27 cellular contexts compared by ENCODE assay signal in genomic region chr12:126726481-126727217, GRCh38.
A peak's percentile ranks its signal among the peaks of the same experiment; 100 is the strongest.
DNase-seq lines count a peak whose midpoint lies in the region; TF ChIP-seq lines count a peak whose summit lies in the region.
"Had no signal": no experiment of that assay in that cellular context is flagged by ENCODE, and none has a peak within 500 bp of the region (broad histone marks: within the 10 kb centered on the region; RNA-seq: fewer than 3 reads in every experiment).

No MANE protein-coding gene starts in this region.

- no peaks in the 10 kb centered on the region for H3K9me3 ChIP-seq in HUES64 (ENCODE audit: insufficient read depth, low read depth, low read length)
- peaks cover 5% of the 10 kb centered on the region for H3K9me3 ChIP-seq in iPS-18c (ENCODE audit: control insufficient read depth, insufficient read depth, low read length)
- H3K9me3 ChIP-seq: neutrophil, sigmoid colon, tibial nerve had no signal

- intact Hi-C loops in dorsolateral prefrontal cortex (cut with DNase I), result no loop called here

- DNase-seq in dorsolateral prefrontal cortex (no peak), retina (peak; percentile 61), DMS 273 (lab: John Stamatoyannopoulos, UW; ENCODE audit: unreplicated experiment) (no peak), HuH-7.5 (ENCODE audit: low spot score) (no peak)
- DNase-seq in activated CD8-positive, alpha-beta memory T cell treated with anti-CD3 and anti-CD28 coated beads, Interleukin-2, amount 50 U/mL, for 4 hours, result no peak
- DNase-seq: activated CD4-positive, alpha-beta T cell treated with anti-CD3 and anti-CD28 coated beads for 36 hours; activated CD8-positive, alpha-beta memory T cell treated with anti-CD3 and anti-CD28 coated beads for 24 hours; activated naive CD4-positive, alpha-beta T cell; activated T-cell treated with anti-CD3 and anti-CD28 coated beads, Interleukin-2, amount 50 U/mL, for 24 hours; amniotic stem cell; CD4-positive, CD25-positive, alpha-beta regulatory T cell; DMS53; GDM1; head of caudate nucleus; NCI-H1436 treated with DMSO at 0.1 percent for 48 hours; NCI-H510A treated with DMSO at 0.1 percent for 48 hours; NK-92 treated with Interleukin-12 subunit alpha and Interleukin-12 subunit beta, amount 100 ng/mL, for 24 hours; SIG-M5; sigmoid colon; stomach; T-helper 1 cell had no signal

- no peak overlapping the region for H3K9ac ChIP-seq in HUES64 (ENCODE audit: low read depth, low read length)
- H3K9ac ChIP-seq: KMS-11 had no signal

- H3K4me1 ChIP-seq in HUES64 (ENCODE audit: insufficient read depth, low read length), result peaks cover 8% of the 10 kb centered on the region; the same call in 1 of the 2 replicates
- H3K4me1 ChIP-seq: sigmoid colon had no signal

- WGBS in HUES64, result 60% methylated on average over 69 of the region's 69 CpGs

- H3K27me3 ChIP-seq in HUES64 (ENCODE audit: insufficient read depth, low read length) (peaks cover 66% of the 10 kb centered on the region), dorsolateral prefrontal cortex (peaks cover 0 to 65% (median 41%) of the 10 kb centered on the region in 45 donors)

- peak overlapping the region; percentile 55 for H3K4me3 ChIP-seq in HUES64 (ENCODE audit: low read length)
- peak overlapping the region in 43 of 59 donors; percentile 1 to 53 (median 29) for H3K4me3 ChIP-seq in dorsolateral prefrontal cortex
- peak overlapping the region; percentile 49 for H3K4me3 ChIP-seq in iPS-18c (ENCODE audit: insufficient read depth, low read depth, low read length)
- H3K4me3 ChIP-seq: lung, sigmoid colon, stomach, tibial nerve had no signal

- H3K36me3 ChIP-seq in HUES64 (ENCODE audit: insufficient read depth, low read length), result no peaks in the 10 kb centered on the region
- H3K36me3 ChIP-seq: neutrophil, sigmoid colon, stomach, tibial nerve had no signal

- H3K27ac ChIP-seq in HUES64 (ENCODE audit: low read depth, low read length) (no peak overlapping the region), dorsolateral prefrontal cortex (no peak overlapping the region)
- H3K27ac ChIP-seq: KMS-11, neutrophil, sigmoid colon, stomach, tibial nerve had no signal

- TF ChIP-seq CTCF in dorsolateral prefrontal cortex (IDR thresholded peaks at IDR 0.05 in 54 of 56, conservative IDR thresholded peaks at IDR 0.05 in 2 of 56; ENCODE audit: low read depth in 1 of 56, partially characterized antibody in 56 of 56), result no peak
